30 cellular contexts compared by ENCODE assay signal in genomic region chr11:12791245-12791644, GRCh38.
"Had no signal": no experiment of that assay in that cellular context is flagged by ENCODE, and none has a peak within 500 bp of the region (broad histone marks: within the 10 kb centered on the region; RNA-seq: fewer than 3 reads in every experiment).

No MANE protein-coding gene starts in this region.

- H3K36me3 Mint-ChIP-seq: activated naive CD8-positive, alpha-beta T cell treated with anti-CD3 and anti-CD28 coated beads for 36 hours; natural killer cell; T-cell had no signal

- H3K4me3 Mint-ChIP-seq: activated naive CD4-positive, alpha-beta T cell treated with anti-CD3 and anti-CD28 coated beads for 36 hours; activated naive CD8-positive, alpha-beta T cell treated with anti-CD3 and anti-CD28 coated beads for 36 hours; activated T-helper 1 cell treated with anti-CD3 and anti-CD28 coated beads, Interleukin-12 subunit alpha, Interleukin-12 subunit beta, Interleukin-2, Interleukin-4 antibody, amounts not matched to agents 30 ng/mL and 10 ng/mL and 1 ng/mL, durations not matched to agents 14 hours and 24 hours and 36 hours; natural killer cell; neural progenitor cell; T-cell; T-helper 2 cell treated with Interferon-gamma antibody and Interleukin-4, amounts not matched to agents 5 μg/mL and 100 μg/mL, for 36 hours had no signal

- H3K9ac ChIP-seq: neural progenitor cell, parathyroid adenoma had no signal

- DNase-seq: activated CD4-positive, alpha-beta T cell treated with anti-CD3 and anti-CD28 coated beads for 48 hours; activated CD4-positive, alpha-beta T cell treated with anti-CD3 and anti-CD28 coated beads, Interleukin-2, amount 50 U/mL, for 48 hours; activated CD8-positive, alpha-beta memory T cell treated with anti-CD3 and anti-CD28 coated beads for 24 hours; activated effector memory CD4-positive, alpha-beta T cell treated with anti-CD3 and anti-CD28 coated beads, Interleukin-2, amount 50 U/mL, for 16 hours; activated naive CD4-positive, alpha-beta T cell treated with anti-CD3 and anti-CD28 coated beads for 36 hours; activated naive CD8-positive, alpha-beta T cell treated with anti-CD3 and anti-CD28 coated beads for 36 hours; adrenal gland; brain microvascular endothelial cell; caudate nucleus; foreskin keratinocyte; heart right ventricle; left ventricle myocardium superior; midbrain; natural killer cell; occipital lobe; psoas muscle; stimulated activated CD4-positive, alpha-beta T cell treated with anti-CD3 and anti-CD28 coated beads, Interleukin-15, amount 100 ng/mL, for 24 hours; stimulated activated CD4-positive, alpha-beta T cell treated with anti-CD3 and anti-CD28 coated beads, Interleukin-2, amount 100 ng/mL, for 24 hours; stimulated activated naive CD4-positive, alpha-beta T cell; T-cell; transverse colon; uterus had no signal

- H3K9me3 Mint-ChIP-seq: activated naive CD4-positive, alpha-beta T cell treated with anti-CD3 and anti-CD28 coated beads for 36 hours; activated naive CD8-positive, alpha-beta T cell treated with anti-CD3 and anti-CD28 coated beads for 36 hours; activated T-helper 1 cell treated with anti-CD3 and anti-CD28 coated beads, Interleukin-12 subunit alpha, Interleukin-12 subunit beta, Interleukin-2, Interleukin-4 antibody, amounts not matched to agents 30 ng/mL and 10 ng/mL and 1 ng/mL, durations not matched to agents 14 hours and 24 hours and 36 hours; natural killer cell; neural progenitor cell; T-cell; T-helper 2 cell treated with Interferon-gamma antibody and Interleukin-4, amounts not matched to agents 5 μg/mL and 100 μg/mL, for 36 hours had no signal

- H3K4me1 ChIP-seq: parathyroid adenoma, transverse colon, uterus had no signal

- H3K27ac ChIP-seq: adrenal gland, brain microvascular endothelial cell, esophagus muscularis mucosa, foreskin keratinocyte, heart right ventricle, neural progenitor cell, parathyroid adenoma, right atrium auricular region, suprapubic skin, transverse colon, uterus had no signal

- H3K9me3 ChIP-seq: adrenal gland, esophagus muscularis mucosa, heart right ventricle, psoas muscle, right atrium auricular region, suprapubic skin, transverse colon, uterus had no signal

- ATAC-seq: activated CD4-positive, CD25-positive, alpha-beta regulatory T cell treated with anti-CD3 and anti-CD28 coated beads, Interleukin-2, amount 50 U/mL, for 24 hours; foreskin keratinocyte; heart right ventricle; left ventricle myocardium superior; natural killer cell; psoas muscle; T-cell had no signal

- H3K27me3 ChIP-seq: adrenal gland, brain microvascular endothelial cell, esophagus muscularis mucosa, foreskin keratinocyte, heart right ventricle, neural progenitor cell, right atrium auricular region, suprapubic skin, transverse colon, uterus had no signal

- H3K36me3 ChIP-seq: adrenal gland, esophagus muscularis mucosa, neural progenitor cell, right atrium auricular region, transverse colon, uterus had no signal

- H3K4me1 Mint-ChIP-seq: activated naive CD8-positive, alpha-beta T cell treated with anti-CD3 and anti-CD28 coated beads for 36 hours; natural killer cell; T-cell had no signal

- H3K4me3 ChIP-seq: adrenal gland, esophagus muscularis mucosa, heart right ventricle, neural progenitor cell, psoas muscle, right atrium auricular region, suprapubic skin, transverse colon, uterus had no signal

- H2AFZ ChIP-seq: neural progenitor cell, parathyroid adenoma had no signal

- H3K27ac Mint-ChIP-seq: activated naive CD4-positive, alpha-beta T cell treated with anti-CD3 and anti-CD28 coated beads for 36 hours; activated naive CD8-positive, alpha-beta T cell treated with anti-CD3 and anti-CD28 coated beads for 36 hours; activated T-helper 1 cell treated with anti-CD3 and anti-CD28 coated beads, Interleukin-12 subunit alpha, Interleukin-12 subunit beta, Interleukin-2, Interleukin-4 antibody, amounts not matched to agents 30 ng/mL and 10 ng/mL and 1 ng/mL, durations not matched to agents 14 hours and 24 hours and 36 hours; natural killer cell; neural progenitor cell; T-cell; T-helper 2 cell treated with Interferon-gamma antibody and Interleukin-4, amounts not matched to agents 5 μg/mL and 100 μg/mL, for 36 hours had no signal

- H3K4me2 ChIP-seq: neural progenitor cell had no signal
